ENCODE assay signal across 12 cellular contexts in genomic region chr1:41695118-41695517, GRCh38.
DNase-seq lines count a peak whose midpoint lies in the region; ATAC-seq and TF ChIP-seq lines count a peak whose summit lies in the region.
"Had no signal": no experiment of that assay in that cellular context is flagged by ENCODE, and none has a peak within 500 bp of the region (broad histone marks: within the 10 kb centered on the region; RNA-seq: fewer than 3 reads in every experiment).

No MANE protein-coding gene starts in this region.

- H2BK120ac ChIP-seq in neuronal stem cell (ENCODE audit: low read depth, low read length), result no peak overlapping the region

- H3K79me1 ChIP-seq in neuronal stem cell (ENCODE audit: low read depth, low read length), result no peaks in the 10 kb centered on the region

- H3K23ac ChIP-seq in neuronal stem cell (ENCODE audit: low read depth, low read length, poor library complexity), result no peak overlapping the region

- no peak overlapping the region for H3K18ac ChIP-seq in neuronal stem cell (ENCODE audit: low read length)

- no peak overlapping the region for H4K8ac ChIP-seq in neuronal stem cell (ENCODE audit: low read depth, low read length)

- no peak overlapping the region for H2BK12ac ChIP-seq in neuronal stem cell (ENCODE audit: low read length)

- BruUV-seq in OCI-LY7 (replicated peaks; lab: Mats Ljungman, UMichigan), result no TSS peak

- H2BK5ac ChIP-seq in neuronal stem cell (ENCODE audit: low read length), result no peak overlapping the region

- H3K9me3 ChIP-seq in prostate gland, result no peaks in the 10 kb centered on the region
- no peaks in the 10 kb centered on the region for H3K9me3 ChIP-seq in OCI-LY7 (ENCODE audit: low read length)
- H3K9me3 ChIP-seq in neuronal stem cell (replicated peaks in 1 of 2; ENCODE audit: control insufficient read depth in 2 of 2, insufficient read depth in 1 of 2, low read depth in 1 of 2, low read length in 2 of 2), result no peaks in the 10 kb centered on the region

- no peak for TF ChIP-seq POLR2A in prostate gland (IDR thresholded peaks at IDR 0.05)

- no peak overlapping the region for H3K9ac ChIP-seq in neuronal stem cell (ENCODE audit: low read depth, low read length, poor library complexity)

- H4K91ac ChIP-seq in neuronal stem cell (ENCODE audit: low read depth, low read length, poor library complexity), result no peak overlapping the region

- H3K27me3 ChIP-seq in prostate gland (replicated peaks; ENCODE audit: insufficient read depth), result no peaks in the 10 kb centered on the region
- no peaks in the 10 kb centered on the region for H3K27me3 ChIP-seq in neuronal stem cell (ENCODE audit: control insufficient read depth in 3 of 3, insufficient read depth in 3 of 3, low read depth in 1 of 3, low read length in 3 of 3)

- TF ChIP-seq CTCF in prostate gland (IDR thresholded peaks at IDR 0.05) (no peak), OCI-LY7 (conservative IDR thresholded peaks at IDR 0.05; ENCODE audit: low read length) (no peak)

- no peak overlapping the region for H2AFZ ChIP-seq in OCI-LY7 (ENCODE audit: low read length)
- no peak overlapping the region for H2AFZ ChIP-seq in neuronal stem cell (ENCODE audit: low read length)

- H2BK15ac ChIP-seq in neuronal stem cell (ENCODE audit: low read length), result no peak overlapping the region

- CTCF ChIA-PET in OCI-LY7 (lab: Charles Lee; ENCODE audit: unreplicated experiment), result interaction anchor here (0.6 kb wide), 1 partner anchor 1841 kb away, joined by 3 read pairs; no protein-coding TSS in a partner anchor

- peak; percentile 57 for DNase-seq in G401 (ENCODE audit: low spot score)
- DNase-seq in NCI-H2107 (lab: John Stamatoyannopoulos, UW), result peak; percentile 77
- DNase-seq in prostate gland (ENCODE audit: low spot score), result peak; percentile 50
- no peak for DNase-seq in OCI-LY7 (ENCODE audit: low spot score)
- DNase-seq in neuronal stem cell (ENCODE audit: low spot score), result no peak
- DNase-seq: activated CD4-positive, alpha-beta T cell treated with anti-CD3 and anti-CD28 coated beads, Interleukin-2, amount 10 ng/mL, durations not matched to agents 7 days and 5 days; activated naive CD4-positive, alpha-beta T cell treated with Interleukin-2 at 50 U/mL for 16 hours; NCI-H345; retina had no signal

- POLR2A ChIA-PET in OCI-LY7 (lab: Charles Lee), result no interaction called here

- H3K4me2 ChIP-seq in OCI-LY7 (ENCODE audit: low read length), result no peak overlapping the region
- no peak overlapping the region for H3K4me2 ChIP-seq in neuronal stem cell (ENCODE audit: insufficient read depth, low read length, poor library complexity, severe bottlenecking)

- in situ Hi-C loops in G401 (cut with HindIII; ENCODE audit: low sequenced_read_pairs), result no loop called here

- ATAC-seq in esophagus mucosa (peak; percentile 26), HG02763 (IDR thresholded peaks at IDR 0.05; ENCODE audit: unreplicated experiment) (no peak), GM18873 (IDR thresholded peaks at IDR 0.05; ENCODE audit: low FRiP score, unreplicated experiment) (no peak)

- no peak overlapping the region for H3K27ac ChIP-seq in prostate gland
- H3K27ac ChIP-seq in OCI-LY7 (ENCODE audit: low read depth, low read length, poor library complexity, severe bottlenecking), result no peak overlapping the region
- no peak overlapping the region for H3K27ac ChIP-seq in neuronal stem cell (replicated peaks; ENCODE audit: low read length)

- H3K4me3 ChIP-seq in prostate gland (no peak overlapping the region), OCI-LY7 (ENCODE audit: low read depth, low read length, poor library complexity, severe bottlenecking) (no peak overlapping the region), neuronal stem cell (ENCODE audit: low read length in 2 of 2) (no peak overlapping the region)

- H3K4ac ChIP-seq in neuronal stem cell (ENCODE audit: low read length), result no peak overlapping the region

- H3K4me1 ChIP-seq in prostate gland (replicated peaks), result no peaks in the 10 kb centered on the region
- no peaks in the 10 kb centered on the region for H3K4me1 ChIP-seq in OCI-LY7 (ENCODE audit: insufficient read depth, low read length, poor library complexity, severe bottlenecking)
- H3K4me1 ChIP-seq in neuronal stem cell (ENCODE audit: control insufficient read depth in 2 of 2, insufficient read depth in 1 of 2, low read depth in 1 of 2, low read length in 2 of 2), result no peaks in the 10 kb centered on the region

- intact Hi-C loops in prostate gland (cut with DNase I), result no loop called here
- intact Hi-C loops in OCI-LY7 (cut with micrococcal nuclease; ENCODE audit: unreplicated experiment), result no loop called here

- no peaks in the 10 kb centered on the region for H3K9me2 ChIP-seq in OCI-LY7 (ENCODE audit: insufficient read depth, low read length)

- H2AK5ac ChIP-seq in neuronal stem cell (ENCODE audit: low read depth, low read length), result no peak overlapping the region

- no peak overlapping the region for H3K14ac ChIP-seq in neuronal stem cell (ENCODE audit: low read length)

- H3K36me3 ChIP-seq in prostate gland, result no peaks in the 10 kb centered on the region
- no peaks in the 10 kb centered on the region for H3K36me3 ChIP-seq in OCI-LY7 (ENCODE audit: insufficient read depth, low read length)
- no peaks in the 10 kb centered on the region for H3K36me3 ChIP-seq in neuronal stem cell (replicated peaks in 1 of 2; ENCODE audit: control insufficient read depth in 2 of 2, insufficient read depth in 2 of 2, low read length in 2 of 2)

- 89% methylated on average over 2 of the region's 2 CpGs for WGBS in prostate gland
- WGBS in neuronal stem cell (ENCODE audit: extremely low coverage in 2 of 2, insufficient read length in 2 of 2, insufficient replicate concordance in 1 of 2), 2 donors, result no CpG with 5 or more reads among the region's 2 CpGs

- H3K79me2 ChIP-seq in OCI-LY7 (ENCODE audit: insufficient read depth, low read depth, low read length), result no peaks in the 10 kb centered on the region

- H4K20me1 ChIP-seq in OCI-LY7 (ENCODE audit: insufficient read depth, low read length), result no peaks in the 10 kb centered on the region

Comparison
In these comparisons a context has a peak if more than half of its experiments do, and no peak if none do; other contexts are left out.
1. DNase-seq: peak in G401 (single experiment), NCI-H2107 (single experiment) and prostate gland (single experiment); none in OCI-LY7 (single experiment) and neuronal stem cell (single experiment).